In genomic region chr15:48671381-48672022, GRCh38 we compare ENCODE assay signal across 15 cellular contexts. TPM values are rescaled to one million over a fixed set of nuclear protein-coding genes. Genes with fewer than 3 reads are reported as not detected.
A peak's percentile ranks its signal among the peaks of the same experiment; 100 is the strongest.
DNase-seq lines count a peak whose midpoint lies in the region; ATAC-seq, FAIRE-seq and TF ChIP-seq lines count a peak whose summit lies in the region.
"Had no signal": no experiment of that assay in that cellular context is flagged by ENCODE, and none has a peak within 500 bp of the region (broad histone marks: within the 10 kb centered on the region; RNA-seq: fewer than 3 reads in every experiment).

No MANE protein-coding gene starts in this region.

- H3K4me3 Mint-ChIP-seq in HFFc6, result peak overlapping the region; percentile 60
- no peak overlapping the region for H3K4me3 Mint-ChIP-seq in activated T-cell treated with anti-CD3 and anti-CD28 coated beads, Interleukin-2, amount 50 U/mL, for 24 hours
- H3K4me3 Mint-ChIP-seq: dendritic cell treated with granulocyte-macrophage colony-stimulating factor and Interleukin-4, amounts not matched to agents 40 ng/mL and 50 ng/mL, for 4 days; IgD-negative memory B cell; naive thymus-derived CD8-positive, alpha-beta T cell had no signal

- CTCF ChIA-PET in K562 (lab: Yijun Ruan, JAX; ENCODE audit: low intra/inter-chr PET ratio), result no interaction called here

- ATAC-seq in K562 (peak; percentile 89), left ventricle myocardium superior (peak; percentile 92), GM18907 (IDR thresholded peaks at IDR 0.05; ENCODE audit: unreplicated experiment) (no peak)
- ATAC-seq: naive thymus-derived CD8-positive, alpha-beta T cell had no signal

- peak overlapping the region; percentile 97 for H3K27ac Mint-ChIP-seq in HFFc6
- H3K27ac Mint-ChIP-seq in activated T-cell treated with anti-CD3 and anti-CD28 coated beads, Interleukin-2, amount 50 U/mL, for 24 hours, result no peak overlapping the region
- H3K27ac Mint-ChIP-seq: dendritic cell treated with granulocyte-macrophage colony-stimulating factor and Interleukin-4, amounts not matched to agents 40 ng/mL and 50 ng/mL, for 4 days; IgD-negative memory B cell; naive thymus-derived CD8-positive, alpha-beta T cell had no signal

- FAIRE-seq in K562 (lab: Jason Lieb, UNC), result peak; percentile 51

- no peaks in the 10 kb centered on the region for H3K9me1 ChIP-seq in K562 (ENCODE audit: control insufficient read depth, insufficient read depth, low read length)

- H3K9ac ChIP-seq in K562 (ENCODE audit: insufficient read depth in 1 of 2, low read depth in 2 of 2, low read length in 2 of 2), result no peak overlapping the region

- H3K36me3 ChIP-seq in K562 (ENCODE audit: control insufficient read depth, insufficient read depth, low read length), result no peaks in the 10 kb centered on the region

- H3K27ac ChIP-seq in K562 (ENCODE audit: extremely low read depth, low read depth, low read length), result peak overlapping the region; percentile 34; the same call in 2 of the 3 replicates
- H3K27ac ChIP-seq in skin epidermis, result peak overlapping the region in 15 of 21 experiments; percentile 15 to 83 (median 63)

- no peak for TF ChIP-seq RAD21 in K562 (CRISPR knock-in tag; conservative IDR thresholded peaks at IDR 0.05 in 1 of 2, IDR thresholded peaks at IDR 0.05 in 1 of 2)

- no peaks in the 10 kb centered on the region for H3K27me3 Mint-ChIP-seq in HFFc6 (ENCODE audit: insufficient read depth)
- peaks cover 2% of the 10 kb centered on the region for H3K27me3 Mint-ChIP-seq in activated T-cell treated with anti-CD3 and anti-CD28 coated beads, Interleukin-2, amount 50 U/mL, for 24 hours
- H3K27me3 Mint-ChIP-seq: dendritic cell treated with granulocyte-macrophage colony-stimulating factor and Interleukin-4, amounts not matched to agents 40 ng/mL and 50 ng/mL, for 4 days had no signal

- no peaks in the 10 kb centered on the region for H3K27me3 ChIP-seq in K562 (ENCODE audit: control insufficient read depth in 2 of 2, insufficient read depth in 2 of 2, low read length in 2 of 2)

- H3K4me2 ChIP-seq in K562 (ENCODE audit: insufficient read depth, low read length), result no peak overlapping the region; the same call in 1 of the 2 replicates

- DNase-seq in HFFc6, result peak; percentile 91
- peak; percentile 14 to 29 (median 20) for DNase-seq in K562 (ENCODE audit: extremely low read depth in 1 of 4, low spot score in 3 of 4)
- DNase-seq in left ventricle myocardium superior, result peak; percentile 65
- no peak for DNase-seq in central memory CD4-positive, alpha-beta T cell
- no peak for DNase-seq in KBM-7
- no peak for DNase-seq in activated T-cell treated with anti-CD3 and anti-CD28 coated beads, Interleukin-2, amount 50 U/mL, for 24 hours
- DNase-seq: Calu3; naive thymus-derived CD8-positive, alpha-beta T cell; NCI-H2081 treated with DMSO at 0.1 percent for 48 hours; substantia nigra; T-helper 9 cell had no signal

- no peak overlapping the region for H3K4me3 ChIP-seq in K562
- no peak overlapping the region for H3K4me3 ChIP-seq in skin epidermis

- H2AFZ ChIP-seq in K562 (ENCODE audit: low read depth, low read length), result peak overlapping the region; percentile 77; the same call in 1 of the 2 replicates

- no peaks in the 10 kb centered on the region for H3K36me3 Mint-ChIP-seq in HFFc6 (ENCODE audit: low read depth)
- no peaks in the 10 kb centered on the region for H3K36me3 Mint-ChIP-seq in activated T-cell treated with anti-CD3 and anti-CD28 coated beads, Interleukin-2, amount 50 U/mL, for 24 hours (ENCODE audit: low read depth)
- H3K36me3 Mint-ChIP-seq: IgD-negative memory B cell; naive thymus-derived CD8-positive, alpha-beta T cell had no signal

- in situ Hi-C loops in K562 (cut with MboI) (no loop called here), KBM-7 (cut with MboI; ENCODE audit: low pct_unique_long_range_greater_than_20kb, low sequenced_read_pairs) (no loop called here)

- TF ChIP-seq EP300 in K562 (IDR thresholded peaks at IDR 0.05; ENCODE audit: low read length), result no peak

- H3K79me2 ChIP-seq in K562 (ENCODE audit: control insufficient read depth, insufficient read depth, low read length), result no peaks in the 10 kb centered on the region

- H4K20me1 ChIP-seq in K562 (replicated peaks; ENCODE audit: control insufficient read depth, insufficient read depth, low read length), result no peaks in the 10 kb centered on the region

- 9% methylated on average over 5 of the region's 5 CpGs for WGBS in K562 (ENCODE audit: insufficient coverage, low coverage, missing lambda C conversion rate)

- BruUV-seq in K562 (replicated peaks; lab: Mats Ljungman, UMichigan), result no TSS peak

- peaks cover 92% of the 10 kb centered on the region for H3K4me1 Mint-ChIP-seq in HFFc6 (ENCODE audit: low read depth)
- H3K4me1 Mint-ChIP-seq in activated T-cell treated with anti-CD3 and anti-CD28 coated beads, Interleukin-2, amount 50 U/mL, for 24 hours (ENCODE audit: low read depth), result no peaks in the 10 kb centered on the region
- H3K4me1 Mint-ChIP-seq: IgD-negative memory B cell; naive thymus-derived CD8-positive, alpha-beta T cell had no signal

- no peaks in the 10 kb centered on the region for H3K9me3 ChIP-seq in K562 (replicated peaks; ENCODE audit: control insufficient read depth, insufficient read depth, low read depth, low read length)

- TF ChIP-seq POLR2A in K562 (conservative IDR thresholded peaks at IDR 0.05), result no peak

- peaks cover 0 to 10% of the 10 kb centered on the region in 2 experiments; a peak in 2 of 5 replicates for H3K4me1 ChIP-seq in K562 (replicated peaks in 1 of 2; ENCODE audit: control insufficient read depth in 2 of 2, insufficient read depth in 2 of 2, low read length in 2 of 2)

- intact Hi-C loops in K562 (cut with micrococcal nuclease) (no loop called here), left ventricle myocardium superior (cut with micrococcal nuclease) (no loop called here)

- H3K9me3 Mint-ChIP-seq in HFFc6, result no peaks in the 10 kb centered on the region
- no peaks in the 10 kb centered on the region for H3K9me3 Mint-ChIP-seq in activated T-cell treated with anti-CD3 and anti-CD28 coated beads, Interleukin-2, amount 50 U/mL, for 24 hours
- H3K9me3 Mint-ChIP-seq: dendritic cell treated with granulocyte-macrophage colony-stimulating factor and Interleukin-4, amounts not matched to agents 40 ng/mL and 50 ng/mL, for 4 days; naive thymus-derived CD8-positive, alpha-beta T cell had no signal

- POLR2A ChIA-PET in K562 (lab: Yijun Ruan, JAX), result interaction anchor here (0.8 kb wide), 1 partner anchor 49 kb away, joined by 3 read pairs; no protein-coding TSS in a partner anchor

- TF ChIP-seq CTCF in HFFc6 (IDR thresholded peaks at IDR 0.05) (0 out of 2 replicates have a peak, but pooled peaks have one; percentile 13), K562 (IDR thresholded peaks at IDR 0.05 in 2 of 3, conservative IDR thresholded peaks at IDR 0.05 in 1 of 3; ENCODE audit: insufficient read depth in 2 of 3, low read depth in 1 of 3, low read length in 3 of 3) (no peak)

TF ChIP-seq in K562, 482 proteins besides CTCF, POLR2A, EP300 and RAD21 (continues in another document):
- 0 out of 2 replicates have a peak, but pooled peaks have one; percentile 27 for TF ChIP-seq BACH1 (tag; IDR thresholded peaks at IDR 0.05)
- no peak for TF ChIP-seq AFF1 (IDR thresholded peaks at IDR 0.05; ENCODE audit: low read depth in 1 of 2, partially characterized antibody in 2 of 2)

RNA-seq across cellular contexts. Expression of gene FBN1, which starts 26.0 kb away (rescaled TPM):
- total RNA-seq in HFFc6 (2021; fragmentation: NEBNext Ultra II Directional; extraction: Animal tissue kit (Norgen Biotek cat#: 25700)), result 100 to 1,000 TPM; 584 to 754 (median 609) TPM
- total RNA-seq in K562 (2011; cell fraction: chromatin; rRNA removed; ENCODE audit: low replicate concordance), result 1.00 and 3.4 TPM in 2 replicates
- 0.50 and 0.79 TPM in 2 replicates for total RNA-seq in K562 (2011; cell fraction: nucleolus; rRNA removed)
- total RNA-seq in K562 (2011; cell fraction: nucleoplasm; rRNA removed), result 1.3 and 2.4 TPM in 2 replicates
- total RNA-seq in K562 (2014; rRNA removed), result 0.41 TPM in 2 replicates
- 0.89 and 1.2 TPM in 2 replicates for total RNA-seq in K562 (2014; rRNA removed; fragmentation: Illumina TruSeq; extraction: Trizol)
- 0.83 and 1.1 TPM in 2 replicates for total RNA-seq in K562 (2015; rRNA removed; fragmentation: Illumina TruSeq; extraction: Trizol)
- 0.86 and 1.0 TPM in 2 replicates for total RNA-seq in K562 (2021)
- polyA plus RNA-seq in K562 (2011; rRNA removed), result 0.31 and 0.77 TPM in 2 replicates
- polyA plus RNA-seq in K562 (2011; cell fraction: cytosol; rRNA removed), result 0.12 and 0.59 TPM in 2 replicates
- polyA plus RNA-seq in K562 (2011; cell fraction: nucleus; rRNA removed), result 0.98 and 2.2 TPM in 2 replicates
- polyA plus RNA-seq in K562 (2012), result 0.27 and 0.32 TPM in 2 replicates
- 0.48 and 0.76 TPM in 2 replicates for polyA plus RNA-seq in K562 (2014; fragmentation: Illumina TruSeq; extraction: Trizol)
- polyA plus RNA-seq in K562 (2014; fragmentation: Nextera tagmentation; extraction: Ambion mirVana), result under 1 TPM; 0.15 to 0.32 TPM
- polyA plus RNA-seq in K562 (2014; rRNA removed), result 0.60 and 1.0 TPM in 2 replicates
- polyA minus RNA-seq in K562 (2011; rRNA and poly(A)+ RNA removed), result 1.5 and 2.1 TPM in 2 replicates
- 0.18 and 0.29 TPM in 2 replicates for polyA minus RNA-seq in K562 (2011; cell fraction: cytosol; rRNA and poly(A)+ RNA removed)
- 1.5 and 4.7 TPM in 2 replicates for polyA minus RNA-seq in K562 (2011; cell fraction: nucleus; rRNA and poly(A)+ RNA removed)
- total RNA-seq in left ventricle myocardium superior, result 27.6 TPM
- polyA plus RNA-seq: IgD-negative memory B cell had no signal

Comparison
In these comparisons a context has a peak if more than half of its experiments do, and no peak if none do; other contexts are left out.
1. DNase-seq: peak in HFFc6 (single experiment), K562 (4 of 4) and left ventricle myocardium superior (single experiment); none in central memory CD4-positive, alpha-beta T cell (single experiment), KBM-7 (single experiment) and activated T-cell treated with anti-CD3 and anti-CD28 coated beads, Interleukin-2, amount 50 U/mL, for 24 hours (single experiment).
2. RNA of gene FBN1, which starts 26.0 kb away (total RNA-seq): 584 to 754 TPM in HFFc6; 27.6 TPM in left ventricle myocardium superior (single experiment) and 0.41 to 3.4 TPM in K562; every median in the first group is over 10 times any median in the second.